In the genomic region with DNA sequence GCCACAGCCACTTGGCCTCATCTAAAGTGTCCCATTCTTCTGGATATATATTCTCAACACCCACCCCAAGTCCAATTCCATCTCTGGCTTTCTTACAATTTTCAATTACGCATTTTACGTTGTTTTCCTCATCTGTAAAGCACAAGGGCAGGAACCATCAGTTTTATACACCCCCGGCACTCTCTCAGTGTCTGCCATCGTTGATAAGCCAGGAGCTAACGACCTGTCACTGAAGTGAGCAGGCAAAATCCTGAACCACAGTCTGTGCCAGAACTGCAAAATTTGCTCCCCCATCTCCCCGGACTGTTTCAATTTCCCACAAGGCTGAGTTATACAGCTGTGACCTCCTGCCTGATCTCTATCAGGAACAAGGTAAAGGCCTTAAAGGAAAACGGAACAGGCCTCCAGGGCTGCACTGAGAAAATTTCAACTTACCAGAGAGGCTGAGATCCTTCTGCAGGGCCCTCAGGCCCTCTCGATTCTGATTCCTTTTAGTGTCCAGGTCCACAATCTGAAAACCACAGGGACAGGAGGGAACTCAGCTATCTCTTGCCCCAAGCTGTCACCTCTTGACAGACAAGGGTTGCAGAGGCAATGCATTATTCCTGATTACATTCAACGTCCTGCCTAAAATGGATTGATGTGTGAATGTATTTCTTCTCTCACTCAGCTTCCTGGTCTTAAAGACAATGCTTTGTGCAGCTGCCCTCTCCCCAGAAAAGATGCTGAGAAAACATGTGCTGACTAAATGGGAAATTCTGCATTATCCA, we compare ENCODE assay signal across 12 cellular contexts. TPM values are rescaled to one million over a fixed set of nuclear protein-coding genes. Genes with fewer than 3 reads are reported as not detected.
DNase-seq lines count a peak whose midpoint lies in the region; ATAC-seq and TF ChIP-seq lines count a peak whose summit lies in the region.
"Had no signal": no experiment of that assay in that cellular context is flagged by ENCODE, and none has a peak within 500 bp of the region (broad histone marks: within the 10 kb centered on the region; RNA-seq: fewer than 3 reads in every experiment).

No MANE protein-coding gene starts in this region.

- no peaks in the 10 kb centered on the region for H3K9me3 Mint-ChIP-seq in central memory CD8-positive, alpha-beta T cell
- no peaks in the 10 kb centered on the region for H3K9me3 Mint-ChIP-seq in neural progenitor cell

- H3K27me3 Mint-ChIP-seq in central memory CD8-positive, alpha-beta T cell, result peaks cover 10% of the 10 kb centered on the region
- peaks cover 8% of the 10 kb centered on the region for H3K27me3 Mint-ChIP-seq in neural progenitor cell (ENCODE audit: insufficient read depth, low read depth)

- H3K27ac ChIP-seq in neural progenitor cell, result no peak overlapping the region

- TF ChIP-seq CTCF in NB4 (IDR thresholded peaks at IDR 0.05; ENCODE audit: low read depth, low read length), result no peak
- TF ChIP-seq CTCF in neural progenitor cell (IDR thresholded peaks at IDR 0.05), result no peak

- peaks cover 7% of the 10 kb centered on the region for H3K4me1 ChIP-seq in neural progenitor cell

- peak overlapping the region; percentile 95 for H3K4me3 ChIP-seq in GM08714 (ENCODE audit: low read length)
- peak overlapping the region; percentile 98 for H3K4me3 ChIP-seq in NB4 (ENCODE audit: low read depth, low read length)
- peak overlapping the region; percentile 94 for H3K4me3 ChIP-seq in neural progenitor cell

- H3K9me3 ChIP-seq in neural progenitor cell (ENCODE audit: low read depth), result no peaks in the 10 kb centered on the region

- peaks cover 14% of the 10 kb centered on the region for H3K27me3 ChIP-seq in neural progenitor cell

- H3K36me3 Mint-ChIP-seq in central memory CD8-positive, alpha-beta T cell (ENCODE audit: insufficient read depth), result peaks cover 30% of the 10 kb centered on the region
- peaks cover 29% of the 10 kb centered on the region for H3K36me3 Mint-ChIP-seq in neural progenitor cell

- H3K4me2 ChIP-seq in neural progenitor cell, result peak overlapping the region; percentile 94

- peaks cover 34% of the 10 kb centered on the region for H3K4me1 Mint-ChIP-seq in central memory CD8-positive, alpha-beta T cell
- peaks cover 11% of the 10 kb centered on the region for H3K4me1 Mint-ChIP-seq in neural progenitor cell

- peaks cover 13% of the 10 kb centered on the region for H3K36me3 ChIP-seq in neural progenitor cell

- H4K20me1 ChIP-seq in neural progenitor cell (ENCODE audit: low read depth), result peaks cover 20% of the 10 kb centered on the region

- H3K79me2 ChIP-seq in neural progenitor cell (ENCODE audit: low read depth), result peaks cover 40% of the 10 kb centered on the region

- H3F3A ChIP-seq in neural progenitor cell (ENCODE audit: low read depth), result no peaks in the 10 kb centered on the region

- peak overlapping the region; percentile 1 for H3K4me3 Mint-ChIP-seq in central memory CD8-positive, alpha-beta T cell
- peak overlapping the region; percentile 98 for H3K4me3 Mint-ChIP-seq in neural progenitor cell

- no peak for ATAC-seq in central memory CD8-positive, alpha-beta T cell (replicated peaks; ENCODE audit: extremely low read depth, poor library complexity, severe bottlenecking)
- no peak for ATAC-seq in GM19395 (IDR thresholded peaks at IDR 0.05; ENCODE audit: unreplicated experiment)

- H3K9ac ChIP-seq in neural progenitor cell, result peak overlapping the region; percentile 97

- H2AFZ ChIP-seq in neural progenitor cell (replicated peaks), result no peak overlapping the region

- no peak overlapping the region for H3K27ac Mint-ChIP-seq in central memory CD8-positive, alpha-beta T cell (ENCODE audit: low read depth)
- H3K27ac Mint-ChIP-seq in neural progenitor cell, result no peak overlapping the region

- DNase-seq in NB4 (ENCODE audit: low read depth) (no peak), neural progenitor cell (ENCODE audit: low spot score) (no peak), NCI-H1417 (lab: John Stamatoyannopoulos, UW) (no peak), NOMO-1 treated with dmso at 0.1 percent for 144 hours (lab: John Stamatoyannopoulos, UW; ENCODE audit: unreplicated experiment) (no peak)
- DNase-seq in central memory CD8-positive, alpha-beta T cell (ENCODE audit: low spot score in 2 of 2), result no peak
- no peak for DNase-seq in activated CD4-positive, CD25-positive, alpha-beta regulatory T cell treated with anti-CD3 and anti-CD28 coated beads, Interleukin-2, amount 50 U/mL, for 72 hours
- DNase-seq: activated CD4-positive, alpha-beta T cell treated with anti-CD3 and anti-CD28 coated beads, Interleukin-2, amount 50 U/mL, for 4 hours; cerebellar nuclear complex; NK-92 treated with Interleukin-12 subunit alpha and Interleukin-12 subunit beta, amount 100 ng/mL, for 24 hours had no signal

- TF ChIP-seq POLR2A in NB4 (IDR thresholded peaks at IDR 0.05; ENCODE audit: extremely low read depth, insufficient read length), result no peak

RNA-seq across cellular contexts. Expression of a gene that starts 1.8 kb away (rescaled TPM):
- 11.1 and 15.3 TPM in 2 replicates for total RNA-seq in neural progenitor cell (ENCODE audit: low replicate concordance)

RNA-seq across cellular contexts. Expression of a gene that starts 17.9 kb away (rescaled TPM):
- 0.07 and 0.19 TPM in 2 replicates for total RNA-seq in neural progenitor cell (ENCODE audit: low replicate concordance)
- total RNA-seq: omental fat pad had no signal
